ENCODE assay signal across 8 cellular contexts in genomic region chr2:62774555-62775366, GRCh38.
DNase-seq lines count a peak whose midpoint lies in the region; ATAC-seq and TF ChIP-seq lines count a peak whose summit lies in the region.

No MANE protein-coding gene starts in this region.

- intact Hi-C loops in lower lobe of right lung (cut with DNase I): loop anchor here (2.0 kb wide), 1 partner anchor 318 kb away; no protein-coding TSS in a partner anchor
- intact Hi-C loops in activated T-helper 1 cell treated with anti-CD3 and anti-CD28 coated beads, Interleukin-12 subunit alpha, Interleukin-12 subunit beta, Interleukin-2, Interleukin-4 antibody, amounts not matched to agents 30 ng/mL and 10 ng/mL and 1 ng/mL, durations not matched to agents 14 hours and 24 hours and 36 hours (cut with micrococcal nuclease): loop anchor here (1.0 to 2.0 kb wide), 3 partner anchors 69 to 858 kb away; partner anchors contain the start of gene EHBP1

- no peaks in the 10 kb centered on the region for H3K36me3 ChIP-seq in DND-41 (ENCODE audit: insufficient read depth, low read length)
- no peaks in the 10 kb centered on the region for H3K36me3 ChIP-seq in lower lobe of right lung

- H3K9ac ChIP-seq in DND-41 (ENCODE audit: low read depth, low read length): no peak overlapping the region

- no peaks in the 10 kb centered on the region for H3K79me2 ChIP-seq in DND-41 (ENCODE audit: insufficient read depth, low read length)

- no peak overlapping the region for H3K4me3 ChIP-seq in DND-41 (ENCODE audit: low read depth in 1 of 2, low read length in 2 of 2)
- H3K4me3 ChIP-seq in choroid plexus epithelial cell (ENCODE audit: low read depth, low read length): no peak overlapping the region
- no peak overlapping the region for H3K4me3 ChIP-seq in lower lobe of right lung

- H3K4me1 Mint-ChIP-seq in activated T-helper 1 cell treated with anti-CD3 and anti-CD28 coated beads, Interleukin-12 subunit alpha, Interleukin-12 subunit beta, Interleukin-2, Interleukin-4 antibody, amounts not matched to agents 30 ng/mL and 10 ng/mL and 1 ng/mL, durations not matched to agents 14 hours and 24 hours and 36 hours (ENCODE audit: low read depth): no peaks in the 10 kb centered on the region

- no peaks in the 10 kb centered on the region for H3K36me3 Mint-ChIP-seq in activated T-helper 1 cell treated with anti-CD3 and anti-CD28 coated beads, Interleukin-12 subunit alpha, Interleukin-12 subunit beta, Interleukin-2, Interleukin-4 antibody, amounts not matched to agents 30 ng/mL and 10 ng/mL and 1 ng/mL, durations not matched to agents 14 hours and 24 hours and 36 hours (ENCODE audit: low read depth)

- DNase-seq in DND-41 (no peak), NOMO-1 treated with DMSO at 0.1 percent for 48 hours (lab: John Stamatoyannopoulos, UW; ENCODE audit: unreplicated experiment) (peak; percentile 30), choroid plexus epithelial cell (ENCODE audit: low read depth) (peak; percentile 70), lower lobe of right lung (no peak), NK-92 (lab: John Stamatoyannopoulos, UW; ENCODE audit: unreplicated experiment) (no peak)
- no peak for DNase-seq in activated T-helper 1 cell treated with anti-CD3 and anti-CD28 coated beads, Interleukin-12 subunit alpha, Interleukin-12 subunit beta, Interleukin-2, Interleukin-4 antibody, amounts not matched to agents 30 ng/mL and 10 ng/mL and 1 ng/mL, durations not matched to agents 14 hours and 24 hours and 36 hours (ENCODE audit: low spot score)
- no peak for DNase-seq in activated CD4-positive, CD25-positive, alpha-beta regulatory T cell treated with anti-CD3 and anti-CD28 coated beads, Interleukin-2, amount 50 U/mL, for 72 hours

- H4K20me1 ChIP-seq in DND-41 (ENCODE audit: insufficient read depth, low read length): no peaks in the 10 kb centered on the region

- H3K4me1 ChIP-seq in DND-41 (ENCODE audit: insufficient read depth, low read length) (no peaks in the 10 kb centered on the region), lower lobe of right lung (peaks cover 7% of the 10 kb centered on the region)

- TF ChIP-seq CTCF in DND-41 (IDR thresholded peaks at IDR 0.05; ENCODE audit: borderline replicate concordance, extremely low read depth, low read length, poor library complexity, severe bottlenecking) (peak; percentile 84), choroid plexus epithelial cell (conservative IDR thresholded peaks at IDR 0.05; ENCODE audit: low read depth, low read length) (peak; percentile 61), lower lobe of right lung (IDR thresholded peaks at IDR 0.05) (peak; percentile 80)

- H3K9me3 ChIP-seq in DND-41 (ENCODE audit: insufficient read depth, low read length, severe bottlenecking) (no peaks in the 10 kb centered on the region), lower lobe of right lung (no peaks in the 10 kb centered on the region)

- no peak overlapping the region for H3K4me3 Mint-ChIP-seq in activated T-helper 1 cell treated with anti-CD3 and anti-CD28 coated beads, Interleukin-12 subunit alpha, Interleukin-12 subunit beta, Interleukin-2, Interleukin-4 antibody, amounts not matched to agents 30 ng/mL and 10 ng/mL and 1 ng/mL, durations not matched to agents 14 hours and 24 hours and 36 hours

- peak overlapping the region; percentile 46 for H3K27ac ChIP-seq in DND-41 (ENCODE audit: low read length)
- H3K27ac ChIP-seq in lower lobe of right lung: no peak overlapping the region

- H3K27me3 Mint-ChIP-seq in activated T-helper 1 cell treated with anti-CD3 and anti-CD28 coated beads, Interleukin-12 subunit alpha, Interleukin-12 subunit beta, Interleukin-2, Interleukin-4 antibody, amounts not matched to agents 30 ng/mL and 10 ng/mL and 1 ng/mL, durations not matched to agents 14 hours and 24 hours and 36 hours (ENCODE audit: insufficient read depth): no peaks in the 10 kb centered on the region

- H2AFZ ChIP-seq in DND-41 (ENCODE audit: low read depth, low read length): no peak overlapping the region

- no peak overlapping the region for H3K4me2 ChIP-seq in DND-41 (ENCODE audit: insufficient read depth, low read length)

- no peak overlapping the region for H3K27ac Mint-ChIP-seq in activated T-helper 1 cell treated with anti-CD3 and anti-CD28 coated beads, Interleukin-12 subunit alpha, Interleukin-12 subunit beta, Interleukin-2, Interleukin-4 antibody, amounts not matched to agents 30 ng/mL and 10 ng/mL and 1 ng/mL, durations not matched to agents 14 hours and 24 hours and 36 hours

- H3K9me3 Mint-ChIP-seq in activated T-helper 1 cell treated with anti-CD3 and anti-CD28 coated beads, Interleukin-12 subunit alpha, Interleukin-12 subunit beta, Interleukin-2, Interleukin-4 antibody, amounts not matched to agents 30 ng/mL and 10 ng/mL and 1 ng/mL, durations not matched to agents 14 hours and 24 hours and 36 hours: no peaks in the 10 kb centered on the region

- ATAC-seq in DND-41 (ENCODE audit: insufficient read depth, low read depth): peak; percentile 85
- ATAC-seq in HG02678 (IDR thresholded peaks at IDR 0.05; ENCODE audit: unreplicated experiment): peak; percentile 64
- ATAC-seq in lower lobe of right lung: peak; percentile 72 to 82

- no peaks in the 10 kb centered on the region for H3K27me3 ChIP-seq in DND-41 (ENCODE audit: insufficient read depth, low read length, poor library complexity)
- H3K27me3 ChIP-seq in lower lobe of right lung (ENCODE audit: low read depth): no peaks in the 10 kb centered on the region

Comparison
In these comparisons a context has a peak if more than half of its experiments do, and no peak if none do; other contexts are left out.
1. DNase-seq: peak in NOMO-1 treated with DMSO at 0.1 percent for 48 hours (single experiment) and choroid plexus epithelial cell (single experiment); none in DND-41 (single experiment), lower lobe of right lung (single experiment), activated T-helper 1 cell treated with anti-CD3 and anti-CD28 coated beads, Interleukin-12 subunit alpha, Interleukin-12 subunit beta, Interleukin-2, Interleukin-4 antibody, amounts not matched to agents 30 ng/mL and 10 ng/mL and 1 ng/mL, durations not matched to agents 14 hours and 24 hours and 36 hours (single experiment), NK-92 (single experiment) and activated CD4-positive, CD25-positive, alpha-beta regulatory T cell treated with anti-CD3 and anti-CD28 coated beads, Interleukin-2, amount 50 U/mL, for 72 hours (single experiment).
2. Peak in every context shown above with its lines, with median percentiles within 50 percentile points of each other: ATAC-seq and CTCF ChIP-seq.